In the genomic region with DNA sequence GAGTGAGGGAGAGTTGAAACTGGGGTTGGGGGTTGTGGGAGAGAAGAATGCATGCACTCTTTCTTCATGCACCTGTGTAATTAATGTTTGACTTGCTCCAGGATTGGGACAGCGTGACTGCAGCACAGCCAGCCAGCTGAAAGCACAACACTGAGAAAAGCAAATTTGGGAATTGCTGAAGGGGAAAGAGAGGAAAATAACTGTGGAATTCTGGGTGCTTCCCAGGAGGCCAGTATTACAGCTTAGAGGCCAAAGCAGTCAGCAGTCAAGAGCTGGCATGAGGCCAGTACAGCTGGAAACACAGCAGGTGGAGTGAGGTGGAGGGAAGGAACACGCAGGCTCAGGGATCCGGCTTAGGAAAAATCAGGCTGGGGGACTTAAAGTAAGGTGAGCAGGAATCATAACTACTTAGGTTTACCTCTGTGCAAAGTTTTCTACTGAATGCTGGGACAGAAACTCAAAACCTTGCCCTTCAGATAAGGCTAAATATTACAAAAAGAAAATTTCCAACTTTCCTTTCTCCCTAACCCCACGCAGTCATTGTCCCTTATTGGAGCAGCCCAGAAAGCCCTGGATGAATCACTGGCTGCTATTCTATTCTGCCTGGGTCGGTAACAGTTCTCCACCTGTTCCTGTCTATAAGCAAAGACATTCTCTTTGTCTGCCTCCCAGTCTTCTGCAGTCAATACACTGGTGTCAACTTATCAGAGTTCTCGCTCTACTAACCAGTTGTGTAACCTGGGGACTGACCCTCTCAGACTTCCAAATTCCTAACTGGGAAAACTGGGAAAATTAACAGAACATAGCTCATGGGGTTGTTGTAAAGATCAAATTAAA, we compare ENCODE assay signal across 11 cellular contexts.
DNase-seq lines count a peak whose midpoint lies in the region; ATAC-seq and TF ChIP-seq lines count a peak whose summit lies in the region.
"Had no signal": no experiment of that assay in that cellular context is flagged by ENCODE, and none has a peak within 500 bp of the region (broad histone marks: within the 10 kb centered on the region; RNA-seq: fewer than 3 reads in every experiment).

No MANE protein-coding gene starts in this region.

- H3K27me3 Mint-ChIP-seq in immature natural killer cell (ENCODE audit: low read depth in 3 of 3): peaks cover 0 to 2% (median 0%) of the 10 kb centered on the region in 3 donors
- H3K27me3 Mint-ChIP-seq: T-helper 17 cell had no signal

- intact Hi-C loops in body of pancreas (cut with DNase I): no loop called here
- intact Hi-C loops in right lobe of liver (cut with DNase I): no loop called here

- H3K4me1 Mint-ChIP-seq in immature natural killer cell: no peaks in the 10 kb centered on the region
- H3K4me1 Mint-ChIP-seq: T-helper 17 cell had no signal

- H3K9me3 Mint-ChIP-seq in immature natural killer cell: peaks cover 0 to 9% (median 5%) of the 10 kb centered on the region in 6 donors

- peak; percentile 83 for ATAC-seq in body of pancreas
- peak; percentile 69 to 81 (median 80) for ATAC-seq in right lobe of liver
- no peak for ATAC-seq in GM18520 (IDR thresholded peaks at IDR 0.05; ENCODE audit: unreplicated experiment)
- no peak for ATAC-seq in GM18505 (IDR thresholded peaks at IDR 0.05; ENCODE audit: unreplicated experiment)
- ATAC-seq: T-helper 17 cell had no signal

- H3K27me3 ChIP-seq in BE2C: no peaks in the 10 kb centered on the region
- H3K27me3 ChIP-seq in body of pancreas: no peaks in the 10 kb centered on the region
- no peaks in the 10 kb centered on the region for H3K27me3 ChIP-seq in right lobe of liver

- TF ChIP-seq POLR2A in body of pancreas (IDR thresholded peaks at IDR 0.05) (no peak), right lobe of liver (IDR thresholded peaks at IDR 0.05) (no peak), GM18505 (IDR thresholded peaks at IDR 0.05; ENCODE audit: borderline replicate concordance, extremely low read depth, insufficient read depth, insufficient read length) (no peak)

- H3K36me3 Mint-ChIP-seq in immature natural killer cell: no peaks in the 10 kb centered on the region

- H3K27ac Mint-ChIP-seq in immature natural killer cell: no peak overlapping the region
- H3K27ac Mint-ChIP-seq: T-helper 17 cell had no signal

- H3K4me3 Mint-ChIP-seq in immature natural killer cell: no peak overlapping the region
- H3K4me3 Mint-ChIP-seq: T-helper 17 cell had no signal

- H3K4me3 ChIP-seq in BE2C (ENCODE audit: low read depth, low read length) (no peak overlapping the region), body of pancreas (no peak overlapping the region), right lobe of liver (no peak overlapping the region)

- H3K36me3 ChIP-seq in BE2C: no peaks in the 10 kb centered on the region
- H3K36me3 ChIP-seq in body of pancreas (replicated peaks in 1 of 2; ENCODE audit: insufficient read depth in 1 of 2, low read depth in 2 of 2): no peaks in the 10 kb centered on the region
- no peaks in the 10 kb centered on the region for H3K36me3 ChIP-seq in right lobe of liver

- H3K9me3 ChIP-seq in BE2C: no peaks in the 10 kb centered on the region
- H3K9me3 ChIP-seq in body of pancreas: no peaks in the 10 kb centered on the region
- no peaks in the 10 kb centered on the region for H3K9me3 ChIP-seq in right lobe of liver

- H3K27ac ChIP-seq in body of pancreas (peak overlapping the region; percentile 4 to 62 (median 56)), right lobe of liver (peak overlapping the region; percentile 2 to 39 (median 2))

- DNase-seq in BE2C (peak; percentile 73), NCI-H187 treated with DMSO at 0.1 percent for 48 hours (lab: John Stamatoyannopoulos, UW) (peak; percentile 2), body of pancreas (peak; percentile 85 to 93 (median 90)), right lobe of liver (peak; percentile 72 to 82 (median 79)), immature natural killer cell (no peak)
- no peak for DNase-seq in activated T-cell treated with anti-CD3 and anti-CD28 coated beads, Interleukin-2, amount 50 U/mL, for 48 hours
- DNase-seq: activated effector memory CD4-positive, alpha-beta T cell treated with Interleukin-2 at 50 U/mL for 16 hours; NCI-H2107; T-helper 17 cell had no signal

- no peak for TF ChIP-seq CTCF in BE2C (IDR thresholded peaks at IDR 0.05; ENCODE audit: low read depth, low read length)
- no peak for TF ChIP-seq CTCF in body of pancreas (IDR thresholded peaks at IDR 0.05)
- no peak for TF ChIP-seq CTCF in right lobe of liver (IDR thresholded peaks at IDR 0.05)

- 17 to 23% methylated on average over 6 of the region's 6 CpGs for WGBS in body of pancreas, 2 donors
- WGBS in right lobe of liver (ENCODE audit: insufficient coverage, low coverage, low lambda C conversion rate, missing lambda C conversion rate): 25% methylated on average over 6 of the region's 6 CpGs

- H3K4me1 ChIP-seq in BE2C: no peaks in the 10 kb centered on the region
- peaks cover 38% of the 10 kb centered on the region for H3K4me1 ChIP-seq in body of pancreas
- peaks cover 0 to 26% (median 11%) of the 10 kb centered on the region in 4 donors for H3K4me1 ChIP-seq in right lobe of liver

Comparison
In these comparisons a context has a peak if more than half of its experiments do, and no peak if none do; other contexts are left out.
1. DNase-seq: peak in BE2C (single experiment), NCI-H187 treated with DMSO at 0.1 percent for 48 hours (single experiment), body of pancreas (4 of 4) and right lobe of liver (3 of 3); none in activated T-cell treated with anti-CD3 and anti-CD28 coated beads, Interleukin-2, amount 50 U/mL, for 48 hours (0 of 2) and immature natural killer cell (0 of 3).
2. ATAC-seq: peak in body of pancreas (single experiment) and right lobe of liver (4 of 4); none in GM18520 (single experiment) and GM18505 (single experiment).